Comparison of ENCODE assay signal across 10 cellular contexts in the genomic region with DNA sequence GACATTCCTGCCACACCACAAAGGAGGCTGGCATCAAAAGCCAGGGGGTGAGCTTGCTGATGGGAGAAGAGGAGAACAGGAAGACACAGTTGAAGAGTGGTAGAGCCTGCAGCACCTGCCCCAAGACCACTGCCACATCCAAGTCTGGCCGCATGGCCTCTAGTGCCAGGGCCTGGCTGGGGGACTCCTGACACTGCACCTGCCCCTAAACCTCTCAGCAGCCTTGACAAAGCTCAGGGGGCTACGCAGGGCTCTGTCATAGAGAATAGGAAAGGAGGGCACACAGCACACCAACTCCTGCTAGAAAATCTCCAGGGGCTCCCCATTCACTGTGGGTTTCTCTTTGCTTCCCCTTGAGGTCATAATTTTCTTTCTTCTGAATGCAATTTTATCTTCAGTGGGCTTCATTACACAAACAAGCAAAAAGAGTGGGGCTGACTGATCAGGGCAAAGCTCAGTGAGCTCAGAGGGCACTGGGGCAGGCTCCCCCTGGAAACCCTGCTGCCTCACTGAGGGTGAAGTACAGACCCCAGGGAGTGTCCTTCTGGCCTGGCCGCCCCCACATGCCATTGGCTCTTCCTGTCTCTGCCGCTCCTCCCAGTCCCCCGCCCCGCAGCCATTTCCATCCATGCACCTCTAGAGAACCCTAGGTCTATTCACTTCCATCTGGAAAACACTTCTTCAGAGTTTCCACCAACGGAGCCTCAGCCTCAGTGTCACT. TPM values are rescaled to one million over a fixed set of nuclear protein-coding genes. Genes with fewer than 3 reads are reported as not detected.
DNase-seq lines count a peak whose midpoint lies in the region; ATAC-seq and TF ChIP-seq lines count a peak whose summit lies in the region.
"Had no signal": no experiment of that assay in that cellular context is flagged by ENCODE, and none has a peak within 500 bp of the region (broad histone marks: within the 10 kb centered on the region; RNA-seq: fewer than 3 reads in every experiment).

No MANE protein-coding gene starts in this region.

- TF ChIP-seq CTCF in Caco-2 (IDR thresholded peaks at IDR 0.05; ENCODE audit: insufficient read depth in 1 of 2, low read depth in 1 of 2, low read length in 1 of 2, severe bottlenecking in 1 of 2, unreplicated experiment in 1 of 2): no peak

- no peaks in the 10 kb centered on the region for H3K36me3 ChIP-seq in Caco-2 (ENCODE audit: control insufficient read depth, insufficient read depth, low read length)
- H3K36me3 ChIP-seq: cardiac muscle cell had no signal

- H3K27me3 ChIP-seq in Caco-2 (replicated peaks; ENCODE audit: control insufficient read depth, insufficient read depth, low read length): no peaks in the 10 kb centered on the region
- H3K27me3 ChIP-seq: cardiac muscle cell had no signal

- ATAC-seq in GM21723 (IDR thresholded peaks at IDR 0.05; ENCODE audit: unreplicated experiment) (peak; percentile 0), naive B cell (ENCODE audit: low read depth in 2 of 2) (no peak), HG02623 (IDR thresholded peaks at IDR 0.05; ENCODE audit: unreplicated experiment) (no peak)

- peaks cover 12% of the 10 kb centered on the region for H3K4me1 ChIP-seq in Caco-2

- POLR2A ChIA-PET in Caco-2 (lab: Charles Lee): no interaction called here
- POLR2A ChIA-PET in activated CD4-positive, alpha-beta memory T cell treated with anti-CD3 and anti-CD28 coated beads, Interleukin-2, amount 10 ng/mL, durations not matched to agents 7 days and 5 days (lab: Charles Lee): interaction anchor here (0.7 to 4.4 kb wide), 19 partner anchors 9 to 776 kb away, joined by 3 to 88 read pairs (median 6); a partner anchor contains a TSS

- H3K4me3 ChIP-seq in Caco-2 (ENCODE audit: low read depth, low read length): no peak overlapping the region
- H3K4me3 ChIP-seq: cardiac muscle cell had no signal

- no peaks in the 10 kb centered on the region for H3K9me3 ChIP-seq in Caco-2

- H3K4me1 Mint-ChIP-seq in Caco-2 (ENCODE audit: low read depth, unreplicated experiment) (peaks cover 12% of the 10 kb centered on the region), naive B cell (peaks cover 70 to 95% (median 72%) of the 10 kb centered on the region in 3 donors)
- peaks cover 83% of the 10 kb centered on the region for H3K4me1 Mint-ChIP-seq in activated CD4-positive, alpha-beta memory T cell treated with anti-CD3 and anti-CD28 coated beads, Interleukin-2, amount 10 ng/mL, durations not matched to agents 7 days and 5 days

- H3K9me3 Mint-ChIP-seq in Caco-2 (ENCODE audit: unreplicated experiment) (no peaks in the 10 kb centered on the region), naive B cell (no peaks in the 10 kb centered on the region)
- H3K9me3 Mint-ChIP-seq in activated CD4-positive, alpha-beta memory T cell treated with anti-CD3 and anti-CD28 coated beads, Interleukin-2, amount 10 ng/mL, durations not matched to agents 7 days and 5 days: no peaks in the 10 kb centered on the region

- H3K36me3 Mint-ChIP-seq in Caco-2 (ENCODE audit: insufficient read depth, unreplicated experiment) (no peaks in the 10 kb centered on the region), naive B cell (no peaks in the 10 kb centered on the region)
- H3K36me3 Mint-ChIP-seq in activated CD4-positive, alpha-beta memory T cell treated with anti-CD3 and anti-CD28 coated beads, Interleukin-2, amount 10 ng/mL, durations not matched to agents 7 days and 5 days (ENCODE audit: low read depth): peaks cover 15% of the 10 kb centered on the region

- H3K4me3 Mint-ChIP-seq in Caco-2 (ENCODE audit: unreplicated experiment): no peak overlapping the region
- H3K4me3 Mint-ChIP-seq in activated CD4-positive, alpha-beta memory T cell treated with anti-CD3 and anti-CD28 coated beads, Interleukin-2, amount 10 ng/mL, durations not matched to agents 7 days and 5 days: peak overlapping the region; percentile 55
- H3K4me3 Mint-ChIP-seq in naive B cell: peak overlapping the region; percentile 60 to 92 (median 82)

- H3K27ac Mint-ChIP-seq in Caco-2 (ENCODE audit: unreplicated experiment): peak overlapping the region; percentile 47
- H3K27ac Mint-ChIP-seq in activated CD4-positive, alpha-beta memory T cell treated with anti-CD3 and anti-CD28 coated beads, Interleukin-2, amount 10 ng/mL, durations not matched to agents 7 days and 5 days: peak overlapping the region; percentile 94
- H3K27ac Mint-ChIP-seq in naive B cell: peak overlapping the region; percentile 97 to 100 (median 99)

- H3K27me3 Mint-ChIP-seq in Caco-2 (ENCODE audit: insufficient read depth, unreplicated experiment): no peaks in the 10 kb centered on the region
- H3K27me3 Mint-ChIP-seq in activated CD4-positive, alpha-beta memory T cell treated with anti-CD3 and anti-CD28 coated beads, Interleukin-2, amount 10 ng/mL, durations not matched to agents 7 days and 5 days: no peaks in the 10 kb centered on the region
- no peaks in the 10 kb centered on the region for H3K27me3 Mint-ChIP-seq in naive B cell

- no TSS peak for BruUV-seq in Caco-2 (replicated peaks; lab: Mats Ljungman, UMichigan)

- intact Hi-C loops in Caco-2 (cut with micrococcal nuclease; ENCODE audit: unreplicated experiment): loop anchor here (2.0 kb wide), 1 partner anchor 16 kb away; no protein-coding TSS in a partner anchor

- DNase-seq in Caco-2 (no peak), naive B cell (no peak), NCI-H2107 treated with DMSO at 0.1 percent for 48 hours (lab: John Stamatoyannopoulos, UW; ENCODE audit: unreplicated experiment) (no peak), NCI-H2029 (lab: John Stamatoyannopoulos, UW) (no peak), pons (ENCODE audit: low spot score) (no peak)
- DNase-seq in activated CD4-positive, alpha-beta memory T cell treated with anti-CD3 and anti-CD28 coated beads, Interleukin-2, amount 10 ng/mL, durations not matched to agents 7 days and 5 days: no peak
- DNase-seq: NCI-H1694 had no signal

- CTCF ChIA-PET in Caco-2 (lab: Charles Lee): interaction anchor here (0.7 kb wide), 1 partner anchor 100 kb away, joined by 3 read pairs; no protein-coding TSS in a partner anchor
- CTCF ChIA-PET in activated CD4-positive, alpha-beta memory T cell treated with anti-CD3 and anti-CD28 coated beads, Interleukin-2, amount 10 ng/mL, durations not matched to agents 7 days and 5 days (lab: Charles Lee): interaction anchor here (0.9 to 2.4 kb wide), 9 partner anchors 10 to 255 kb away, joined by 3 to 9 read pairs (median 4); no protein-coding TSS in a partner anchor

RNA-seq across cellular contexts. Expression of a gene that starts 37.2 kb away (rescaled TPM):
- total RNA-seq in Caco-2 (2022): 43.6 and 46.8 TPM in 2 replicates
- total RNA-seq in activated CD4-positive, alpha-beta memory T cell treated with anti-CD3 and anti-CD28 coated beads, Interleukin-2, amount 10 ng/mL, durations not matched to agents 7 days and 5 days: 10 to 100 TPM; 51.4 to 52.7 TPM
- polyA plus RNA-seq in naive B cell (ENCODE audit: low read depth in 6 of 6): 10 to 100 TPM; 27.5 to 78.6 (median 34.2) TPM

Comparison
In these comparisons a context has a peak if more than half of its experiments do, and no peak if none do; other contexts are left out.
1. H3K27ac Mint-ChIP-seq: peak in every context shown above with its lines; median percentile 99 in naive B cell; 94 in activated CD4-positive, alpha-beta memory T cell treated with anti-CD3 and anti-CD28 coated beads, Interleukin-2, amount 10 ng/mL, durations not matched to agents 7 days and 5 days; 47 in Caco-2.